Comparison of ENCODE assay signal across 21 cellular contexts in the genomic region with DNA sequence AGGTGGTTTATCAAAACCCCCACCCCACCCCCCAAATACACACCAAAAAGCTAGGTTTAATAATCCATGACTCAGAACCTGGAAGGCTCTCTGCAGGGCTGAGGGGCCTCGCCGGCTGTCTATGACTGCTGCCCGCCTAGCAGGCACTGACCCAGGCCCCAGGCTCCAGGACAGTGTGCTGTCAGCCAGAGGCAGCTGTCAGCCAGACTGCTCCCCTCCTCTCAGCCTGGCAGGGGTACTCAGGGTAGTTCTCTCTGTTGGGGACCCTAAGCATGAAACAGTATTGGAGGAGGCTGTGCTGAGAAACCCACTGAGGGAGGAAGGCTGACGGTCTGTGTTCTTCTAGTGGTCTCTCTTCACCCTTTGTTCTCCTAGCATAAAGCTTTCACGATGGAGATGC.
"Had no signal": no experiment of that assay in that cellular context is flagged by ENCODE, and none has a peak within 500 bp of the region (broad histone marks: within the 10 kb centered on the region; RNA-seq: fewer than 3 reads in every experiment).

No MANE protein-coding gene starts in this region.

- H3K9me3 Mint-ChIP-seq: effector memory CD8-positive, alpha-beta T cell; endodermal cell had no signal

- H3K36me3 ChIP-seq: esophagus squamous epithelium, gastrocnemius medialis, heart right ventricle, left lung, lower lobe of right lung had no signal

- H3K27ac Mint-ChIP-seq: effector memory CD8-positive, alpha-beta T cell; endodermal cell had no signal

- H3K4me3 ChIP-seq: coronary artery, dorsolateral prefrontal cortex, esophagus squamous epithelium, gastrocnemius medialis, heart right ventricle, left lung, lower lobe of right lung had no signal

- H3K4me1 ChIP-seq: gastrocnemius medialis, heart right ventricle had no signal

- H3K27ac ChIP-seq: coronary artery, dorsolateral prefrontal cortex, epithelial cell of prostate, esophagus squamous epithelium, gastrocnemius medialis, heart right ventricle, left lung, lower lobe of right lung had no signal

- DNase-seq: dermis blood vessel endothelial cell; dorsolateral prefrontal cortex; effector CD8-positive, alpha-beta T cell; effector memory CD8-positive, alpha-beta T cell; endodermal cell; erythroblast; esophagus squamous epithelium; foreskin fibroblast; gastrocnemius medialis; glutamatergic neuron; head of caudate nucleus; heart right ventricle; hippocampal formation; left cardiac atrium; left lung; left ventricle myocardium superior; lower lobe of right lung; mesenchymal stem cell; midbrain had no signal

- ATAC-seq: effector memory CD8-positive, alpha-beta T cell; gastrocnemius medialis; heart right ventricle; left cardiac atrium; left lung; left ventricle myocardium superior; lower lobe of right lung had no signal

- H3K9me3 ChIP-seq: esophagus squamous epithelium, gastrocnemius medialis, heart right ventricle, left lung, lower lobe of right lung had no signal

- H3K4me3 Mint-ChIP-seq: endodermal cell had no signal
